Comparison of ENCODE assay signal across 2 cellular contexts in the genomic region with DNA sequence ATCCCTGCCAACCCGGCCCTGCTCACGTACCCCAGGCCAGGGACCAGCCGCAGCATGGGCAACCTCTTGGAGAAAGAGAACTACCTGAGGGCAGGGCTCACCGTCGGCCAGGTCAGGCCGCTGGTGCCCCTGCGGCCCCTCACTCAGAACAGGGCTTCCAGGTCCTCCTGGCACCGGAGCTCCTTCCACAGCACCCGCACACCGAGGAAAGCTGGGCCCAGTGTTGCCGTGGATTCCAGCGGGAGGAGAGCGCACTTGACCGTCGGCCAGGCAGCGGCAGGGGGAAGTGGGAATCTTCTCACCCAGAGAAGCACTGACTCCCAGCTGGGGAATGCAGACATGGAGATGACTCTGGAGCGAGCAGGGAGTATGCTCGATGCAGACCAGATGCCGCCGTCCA.
TF ChIP-seq lines count a peak whose summit lies in the region.

No MANE protein-coding gene starts in this region.

TF ChIP-seq in IMR-90, 13 proteins besides CTCF, POLR2A, EP300 and RAD21:
- TF ChIP-seq RFX5 (IDR thresholded peaks at IDR 0.05; ENCODE audit: low read depth, low read length) (no peak), MAFK (IDR thresholded peaks at IDR 0.05; ENCODE audit: low read depth, low read length) (no peak), MAZ (IDR thresholded peaks at IDR 0.05; ENCODE audit: borderline replicate concordance, low read depth, low read length) (no peak), CEBPB (IDR thresholded peaks at IDR 0.05; ENCODE audit: low read depth, low read length) (no peak), USF2 (IDR thresholded peaks at IDR 0.05; ENCODE audit: low read depth, low read length) (no peak), CHD1 (IDR thresholded peaks at IDR 0.05; ENCODE audit: low read depth, low read length) (no peak), MXI1 (IDR thresholded peaks at IDR 0.05; ENCODE audit: borderline replicate concordance, low read depth, low read length) (no peak), RCOR1 (IDR thresholded peaks at IDR 0.05; ENCODE audit: insufficient replicate concordance, low read length) (no peak), BHLHE40 (IDR thresholded peaks at IDR 0.05; ENCODE audit: low read depth, low read length) (no peak), SMC3 (IDR thresholded peaks at IDR 0.05; ENCODE audit: low read depth, low read length) (no peak)
- TF ChIP-seq, protein P1, sequence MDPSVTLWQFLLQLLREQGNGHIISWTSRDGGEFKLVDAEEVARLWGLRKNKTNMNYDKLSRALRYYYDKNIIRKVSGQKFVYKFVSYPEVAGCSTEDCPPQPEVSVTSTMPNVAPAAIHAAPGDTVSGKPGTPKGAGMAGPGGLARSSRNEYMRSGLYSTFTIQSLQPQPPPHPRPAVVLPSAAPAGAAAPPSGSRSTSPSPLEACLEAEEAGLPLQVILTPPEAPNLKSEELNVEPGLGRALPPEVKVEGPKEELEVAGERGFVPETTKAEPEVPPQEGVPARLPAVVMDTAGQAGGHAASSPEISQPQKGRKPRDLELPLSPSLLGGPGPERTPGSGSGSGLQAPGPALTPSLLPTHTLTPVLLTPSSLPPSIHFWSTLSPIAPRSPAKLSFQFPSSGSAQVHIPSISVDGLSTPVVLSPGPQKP (IDR thresholded peaks at IDR 0.05; ENCODE audit: borderline replicate concordance, low read depth, low read length), result no peak
TF ChIP-seq in IMR-90: peak in this region for 0.

TF ChIP-seq in HepG2, 621 proteins besides CTCF, POLR2A, EP300 and RAD21:
- TF ChIP-seq, protein P2, sequence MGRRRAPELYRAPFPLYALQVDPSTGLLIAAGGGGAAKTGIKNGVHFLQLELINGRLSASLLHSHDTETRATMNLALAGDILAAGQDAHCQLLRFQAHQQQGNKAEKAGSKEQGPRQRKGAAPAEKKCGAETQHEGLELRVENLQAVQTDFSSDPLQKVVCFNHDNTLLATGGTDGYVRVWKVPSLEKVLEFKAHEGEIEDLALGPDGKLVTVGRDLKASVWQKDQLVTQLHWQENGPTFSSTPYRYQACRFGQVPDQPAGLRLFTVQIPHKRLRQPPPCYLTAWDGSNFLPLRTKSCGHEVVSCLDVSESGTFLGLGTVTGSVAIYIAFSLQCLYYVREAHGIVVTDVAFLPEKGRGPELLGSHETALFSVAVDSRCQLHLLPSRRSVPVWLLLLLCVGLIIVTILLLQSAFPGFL (CRISPR knock-in tag; IDR thresholded peaks at IDR 0.05), result no peak
- TF ChIP-seq DPF2 (CRISPR knock-in tag; IDR thresholded peaks at IDR 0.05; ENCODE audit: borderline replicate concordance, low read depth) (no peak), NFRKB (IDR thresholded peaks at IDR 0.05) (no peak), FOXM1 (CRISPR knock-in tag; IDR thresholded peaks at IDR 0.05) (no peak), ZNF512B (CRISPR knock-in tag; IDR thresholded peaks at IDR 0.05; ENCODE audit: borderline replicate concordance) (no peak), ZNF205 (CRISPR knock-in tag; IDR thresholded peaks at IDR 0.05) (no peak), SALL1 (CRISPR knock-in tag; IDR thresholded peaks at IDR 0.05) (no peak), ZBTB4 (CRISPR knock-in tag; IDR thresholded peaks at IDR 0.05; ENCODE audit: borderline replicate concordance) (no peak), ZNF446 (CRISPR knock-in tag; IDR thresholded peaks at IDR 0.05) (no peak), ZFY (CRISPR knock-in tag; IDR thresholded peaks at IDR 0.05) (no peak), KLF11 (CRISPR knock-in tag; IDR thresholded peaks at IDR 0.05) (no peak), NFE2L1 (CRISPR knock-in tag; IDR thresholded peaks at IDR 0.05; ENCODE audit: borderline replicate concordance) (no peak), ZNF878 (CRISPR knock-in tag; IDR thresholded peaks at IDR 0.05) (no peak), ZNF770 (CRISPR knock-in tag; IDR thresholded peaks at IDR 0.05) (no peak)
